8 cellular contexts compared by ENCODE assay signal in the genomic region with DNA sequence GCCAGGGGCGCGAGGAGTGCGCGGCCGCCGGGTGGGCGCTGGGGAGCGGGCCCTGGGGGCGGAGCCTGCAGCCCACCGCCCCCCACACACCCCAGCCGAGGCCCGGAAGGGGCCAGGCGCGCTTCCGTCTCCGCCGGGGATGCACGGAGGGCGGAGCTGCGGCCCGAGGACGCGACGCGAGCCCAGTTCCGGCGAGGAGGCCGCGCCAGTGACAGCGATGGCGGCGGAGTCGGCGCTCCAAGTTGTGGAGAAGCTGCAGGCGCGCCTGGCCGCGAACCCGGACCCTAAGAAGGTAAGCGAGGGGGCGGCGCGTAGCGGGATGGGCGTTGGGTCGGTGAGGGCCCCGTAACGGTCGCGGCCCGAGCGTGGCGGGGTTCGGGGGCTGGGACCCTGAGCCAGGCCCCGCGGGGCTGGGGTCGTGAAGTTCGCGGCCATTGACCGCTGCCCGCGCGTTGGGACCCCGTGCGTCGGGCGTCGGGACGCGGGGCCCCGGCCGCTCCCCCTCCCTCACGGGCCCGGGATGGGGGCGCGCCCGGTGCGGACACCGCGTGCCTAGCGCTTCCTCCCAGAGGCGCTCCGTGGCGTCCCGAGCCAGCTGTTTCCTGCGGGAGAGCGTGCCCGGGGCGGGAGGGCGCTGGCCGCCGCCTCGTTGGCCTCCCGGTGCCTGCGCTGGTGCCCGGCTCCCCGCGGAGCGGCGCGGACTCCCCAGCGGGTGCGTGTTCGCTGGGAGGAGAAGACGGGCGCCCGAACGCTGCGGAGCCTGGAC. TPM values are rescaled to one million over a fixed set of nuclear protein-coding genes. Genes with fewer than 3 reads are reported as not detected.
DNase-seq lines count a peak whose midpoint lies in the region; ATAC-seq, FAIRE-seq and TF ChIP-seq lines count a peak whose summit lies in the region.

A gene with protein sequence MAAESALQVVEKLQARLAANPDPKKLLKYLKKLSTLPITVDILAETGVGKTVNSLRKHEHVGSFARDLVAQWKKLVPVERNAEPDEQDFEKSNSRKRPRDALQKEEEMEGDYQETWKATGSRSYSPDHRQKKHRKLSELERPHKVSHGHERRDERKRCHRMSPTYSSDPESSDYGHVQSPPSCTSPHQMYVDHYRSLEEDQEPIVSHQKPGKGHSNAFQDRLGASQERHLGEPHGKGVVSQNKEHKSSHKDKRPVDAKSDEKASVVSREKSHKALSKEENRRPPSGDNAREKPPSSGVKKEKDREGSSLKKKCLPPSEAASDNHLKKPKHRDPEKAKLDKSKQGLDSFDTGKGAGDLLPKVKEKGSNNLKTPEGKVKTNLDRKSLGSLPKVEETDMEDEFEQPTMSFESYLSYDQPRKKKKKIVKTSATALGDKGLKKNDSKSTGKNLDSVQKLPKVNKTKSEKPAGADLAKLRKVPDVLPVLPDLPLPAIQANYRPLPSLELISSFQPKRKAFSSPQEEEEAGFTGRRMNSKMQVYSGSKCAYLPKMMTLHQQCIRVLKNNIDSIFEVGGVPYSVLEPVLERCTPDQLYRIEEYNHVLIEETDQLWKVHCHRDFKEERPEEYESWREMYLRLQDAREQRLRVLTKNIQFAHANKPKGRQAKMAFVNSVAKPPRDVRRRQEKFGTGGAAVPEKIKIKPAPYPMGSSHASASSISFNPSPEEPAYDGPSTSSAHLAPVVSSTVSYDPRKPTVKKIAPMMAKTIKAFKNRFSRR (plus strand): TSS at position 185 of the 766 bp plus-strand sequence. CDS start 33 bp downstream, at position 218.

- peaks cover 24% of the 10 kb centered on the region for H3K36me3 Mint-ChIP-seq in central memory CD8-positive, alpha-beta T cell (ENCODE audit: insufficient read depth)

- H3K27ac ChIP-seq in kidney (ENCODE audit: low read depth in 2 of 2, low read length in 2 of 2), result peak within 1 kb of the TSS; percentile 80 to 87

- H3K4me3 Mint-ChIP-seq in central memory CD8-positive, alpha-beta T cell, result peak within 1 kb of the TSS; percentile 87

- peak within 1 kb of the TSS; percentile 77 to 89 for H3K4me3 ChIP-seq in kidney (ENCODE audit: low read length in 2 of 2)

- peaks cover 9 to 10% of the 10 kb centered on the region in 2 donors for H3K4me1 ChIP-seq in kidney (ENCODE audit: control insufficient read depth in 1 of 2, insufficient read depth in 1 of 2, low read depth in 1 of 2, low read length in 2 of 2)

- ATAC-seq in HG02840 (IDR thresholded peaks at IDR 0.05; ENCODE audit: low FRiP score, unreplicated experiment), result peak; percentile 82
- ATAC-seq in activated CD4-positive, CD25-positive, alpha-beta regulatory T cell treated with anti-CD3 and anti-CD28 coated beads, Interleukin-2, amount 50 U/mL, for 24 hours, result peak; percentile 95 to 96
- peak; percentile 94 for ATAC-seq in central memory CD8-positive, alpha-beta T cell (replicated peaks; ENCODE audit: extremely low read depth, poor library complexity, severe bottlenecking)

- TF ChIP-seq CTCF in kidney (IDR thresholded peaks at IDR 0.05; ENCODE audit: borderline replicate concordance, extremely low read depth, insufficient read depth), result no peak

- no peaks in the 10 kb centered on the region for H3K27me3 Mint-ChIP-seq in central memory CD8-positive, alpha-beta T cell

- no peaks in the 10 kb centered on the region for H3K9me3 Mint-ChIP-seq in central memory CD8-positive, alpha-beta T cell

- peak within 1 kb of the TSS; percentile 90 for H3K27ac Mint-ChIP-seq in central memory CD8-positive, alpha-beta T cell (ENCODE audit: low read depth)

- H3K9ac ChIP-seq in kidney (ENCODE audit: low read length in 2 of 2), result peak within 1 kb of the TSS; percentile 57 to 66

- DNase-seq in NCI-H1694 treated with DMSO at 0.1 percent for 48 hours (lab: John Stamatoyannopoulos, UW), result peak; percentile 19
- no peak for DNase-seq in NCI-H1694 (lab: John Stamatoyannopoulos, UW)
- peak; percentile 77 for DNase-seq in NCI-H2196 (lab: John Stamatoyannopoulos, UW; ENCODE audit: unreplicated experiment)
- DNase-seq in central memory CD8-positive, alpha-beta T cell (ENCODE audit: low spot score in 2 of 2), result peak; percentile 51 to 54
- peak; percentile 93 for DNase-seq in kidney
- DNase-seq in stimulated activated CD4-positive, alpha-beta T cell treated with anti-CD3 and anti-CD28 coated beads, Interleukin-15, amount 100 ng/mL, for 24 hours, result peak; percentile 85

- no peaks in the 10 kb centered on the region for H3K9me3 ChIP-seq in kidney (ENCODE audit: control insufficient read depth in 1 of 2, low read length in 2 of 2)

- no peak for FAIRE-seq in kidney (lab: Jason Lieb, UNC)

- intact Hi-C loops in kidney (cut with DNase I), result no loop called here

- H3K4me1 Mint-ChIP-seq in central memory CD8-positive, alpha-beta T cell, result peaks cover 49% of the 10 kb centered on the region

- H3K36me3 ChIP-seq in kidney (ENCODE audit: control insufficient read depth in 1 of 2, insufficient read depth in 2 of 2, low read length in 2 of 2), result no peaks in the 10 kb centered on the region

RNA-seq across cellular contexts. Expression of the gene that starts here (rescaled TPM):
- total RNA-seq in kidney, result 39.1 TPM
- polyA plus RNA-seq in kidney (ENCODE audit: insufficient read depth, low read depth, low replicate concordance), result 13.7 TPM
